ENCODE assay signal across 22 cellular contexts in genomic region chr10:76442113-76442512, GRCh38.
A peak's percentile ranks its signal among the peaks of the same experiment; 100 is the strongest.
DNase-seq lines count a peak whose midpoint lies in the region; TF ChIP-seq lines count a peak whose summit lies in the region.
"Had no signal": no experiment of that assay in that cellular context is flagged by ENCODE, and none has a peak within 500 bp of the region (broad histone marks: within the 10 kb centered on the region; RNA-seq: fewer than 3 reads in every experiment).

No MANE protein-coding gene starts in this region.

- H3K9me3 ChIP-seq in trophoblast cell (ENCODE audit: insufficient read depth, low read depth, low read length) (no peaks in the 10 kb centered on the region), breast epithelium (no peaks in the 10 kb centered on the region)
- H3K9me3 ChIP-seq: A549; BLaER1 treated with 17β-estradiol and CSF1 and Interleukin-3, amounts not matched to agents 10 nM and 100 nM; Caco-2 had no signal

- no peak overlapping the region for H3K9ac ChIP-seq in trophoblast cell (ENCODE audit: low read length)
- H3K9ac ChIP-seq: BLaER1 treated with 17β-estradiol and CSF1 and Interleukin-3, amounts not matched to agents 10 nM and 100 nM had no signal

- H4K12ac ChIP-seq in trophoblast cell (ENCODE audit: low read depth, low read length): no peak overlapping the region

- H3K27me3 Mint-ChIP-seq in activated CD4-positive, alpha-beta T cell treated with anti-CD3 and anti-CD28 coated beads, Interleukin-2, amount 10 ng/mL, durations not matched to agents 24 days and 14 days: no peaks in the 10 kb centered on the region
- H3K27me3 Mint-ChIP-seq in Calu3 (ENCODE audit: unreplicated experiment): no peaks in the 10 kb centered on the region
- H3K27me3 Mint-ChIP-seq: B cell; CD4-positive, alpha-beta T cell had no signal

- TF ChIP-seq POLR2A in breast epithelium (IDR thresholded peaks at IDR 0.05): no peak

- no peak overlapping the region for H3K23ac ChIP-seq in trophoblast cell (ENCODE audit: low read length)

- H2AFZ ChIP-seq in trophoblast cell (ENCODE audit: insufficient read depth, low read length, poor library complexity): no peak overlapping the region

- DNase-seq in activated CD4-positive, alpha-beta T cell treated with anti-CD3 and anti-CD28 coated beads, Interleukin-2, amount 10 ng/mL, durations not matched to agents 24 days and 14 days: peak; percentile 2
- no peak for DNase-seq in activated CD4-positive, alpha-beta T cell treated with anti-CD3 and anti-CD28 coated beads for 1 hour
- DNase-seq in trophoblast cell: no peak
- no peak for DNase-seq in Calu3
- DNase-seq in breast epithelium (ENCODE audit: low spot score in 2 of 2): no peak
- DNase-seq: AML-193; Caco-2; CD4-positive, alpha-beta T cell; CD8-positive, alpha-beta T cell; DMS 273 treated with DMSO at 0.1 percent for 48 hours; DMS153; DMS53; DMS79; DND-41; EL; GDM1 had no signal

- H3K36me3 Mint-ChIP-seq in activated CD4-positive, alpha-beta T cell treated with anti-CD3 and anti-CD28 coated beads, Interleukin-2, amount 10 ng/mL, durations not matched to agents 24 days and 14 days (ENCODE audit: low read depth): no peaks in the 10 kb centered on the region
- H3K36me3 Mint-ChIP-seq in Calu3 (ENCODE audit: insufficient read depth, unreplicated experiment): no peaks in the 10 kb centered on the region
- H3K36me3 Mint-ChIP-seq: CD8-positive, alpha-beta T cell had no signal

- peaks cover 1 to 8% of the 10 kb centered on the region in 2 experiments for H3K4me1 ChIP-seq in trophoblast cell (ENCODE audit: control insufficient read depth in 1 of 2, insufficient read depth in 2 of 2, low read length in 2 of 2)
- H3K4me1 ChIP-seq in breast epithelium: no peaks in the 10 kb centered on the region
- H3K4me1 ChIP-seq: A549; BLaER1 treated with 17β-estradiol and CSF1 and Interleukin-3, amounts not matched to agents 10 nM and 100 nM had no signal

- no peak overlapping the region for H2AK5ac ChIP-seq in trophoblast cell (ENCODE audit: low read length)

- no peak overlapping the region for H3K27ac ChIP-seq in trophoblast cell (ENCODE audit: low read depth, low read length)
- H3K27ac ChIP-seq in breast epithelium: no peak overlapping the region
- H3K27ac ChIP-seq: 22Rv1; A549; BLaER1 treated with 17β-estradiol and CSF1 and Interleukin-3, amounts not matched to agents 10 nM and 100 nM; C4-2B had no signal

- H4K91ac ChIP-seq in trophoblast cell (ENCODE audit: low read depth, low read length): peak overlapping the region; percentile 65

- H2BK5ac ChIP-seq in trophoblast cell (ENCODE audit: low read depth, low read length, poor library complexity): no peak overlapping the region

- no peak overlapping the region for H3K27ac Mint-ChIP-seq in activated CD4-positive, alpha-beta T cell treated with anti-CD3 and anti-CD28 coated beads, Interleukin-2, amount 10 ng/mL, durations not matched to agents 24 days and 14 days
- no peak overlapping the region for H3K27ac Mint-ChIP-seq in Calu3 (ENCODE audit: unreplicated experiment)
- H3K27ac Mint-ChIP-seq: B cell; CD4-positive, alpha-beta T cell; CD8-positive, alpha-beta T cell had no signal

- H3K27me3 ChIP-seq in trophoblast cell (ENCODE audit: insufficient read depth, low read length): no peaks in the 10 kb centered on the region
- H3K27me3 ChIP-seq in breast epithelium: no peaks in the 10 kb centered on the region
- H3K27me3 ChIP-seq: BLaER1 treated with 17β-estradiol and CSF1 and Interleukin-3, amounts not matched to agents 10 nM and 100 nM had no signal

- H3K4me3 ChIP-seq in trophoblast cell (ENCODE audit: low read depth, low read length): no peak overlapping the region
- no peak overlapping the region for H3K4me3 ChIP-seq in breast epithelium
- H3K4me3 ChIP-seq: A549; BLaER1 treated with 17β-estradiol and CSF1 and Interleukin-3, amounts not matched to agents 10 nM and 100 nM; GM12878 had no signal

- H3K79me1 ChIP-seq in trophoblast cell (ENCODE audit: low read length): peaks cover 10% of the 10 kb centered on the region

- CTCF ChIA-PET in Calu3 (lab: Charles Lee): interaction anchor here (0.6 kb wide), 1 partner anchor 1165 kb away, joined by 3 read pairs; no protein-coding TSS in a partner anchor

- no peaks in the 10 kb centered on the region for H3K4me1 Mint-ChIP-seq in activated CD4-positive, alpha-beta T cell treated with anti-CD3 and anti-CD28 coated beads, Interleukin-2, amount 10 ng/mL, durations not matched to agents 24 days and 14 days
- no peaks in the 10 kb centered on the region for H3K4me1 Mint-ChIP-seq in Calu3 (ENCODE audit: low read depth, unreplicated experiment)
- H3K4me1 Mint-ChIP-seq: B cell had no signal

- H3K4ac ChIP-seq in trophoblast cell (ENCODE audit: low read depth, low read length): no peak overlapping the region

- H3K18ac ChIP-seq in trophoblast cell (ENCODE audit: low read length): no peak overlapping the region

- no TSS peak for BruUV-seq in Calu3 (replicated peaks; lab: Mats Ljungman, UMichigan)

- WGBS in trophoblast cell (ENCODE audit: extremely low coverage, insufficient coverage, insufficient read length): no CpG with 5 or more reads among the region's 5 CpGs

- intact Hi-C loops in activated CD4-positive, alpha-beta T cell treated with anti-CD3 and anti-CD28 coated beads, Interleukin-2, amount 10 ng/mL, durations not matched to agents 24 days and 14 days (cut with micrococcal nuclease): no loop called here
- intact Hi-C loops in Calu3 (cut with micrococcal nuclease; ENCODE audit: unreplicated experiment) (no loop called here), breast epithelium (cut with DNase I; ENCODE audit: low total_unique reads) (no loop called here)

- H3K79me2 ChIP-seq in trophoblast cell (ENCODE audit: control insufficient read depth, insufficient read depth, low read length, poor library complexity): no peaks in the 10 kb centered on the region

- TF ChIP-seq CTCF in Calu3 (IDR thresholded peaks at IDR 0.05; ENCODE audit: unreplicated experiment): no peak
- no peak for TF ChIP-seq CTCF in breast epithelium (IDR thresholded peaks at IDR 0.05)

- H3K9me3 Mint-ChIP-seq in activated CD4-positive, alpha-beta T cell treated with anti-CD3 and anti-CD28 coated beads, Interleukin-2, amount 10 ng/mL, durations not matched to agents 24 days and 14 days: no peaks in the 10 kb centered on the region
- H3K9me3 Mint-ChIP-seq in Calu3 (ENCODE audit: low read depth, unreplicated experiment): peaks cover 9% of the 10 kb centered on the region
- H3K9me3 Mint-ChIP-seq: CD4-positive, alpha-beta T cell; CD8-positive, alpha-beta T cell had no signal

- no peak overlapping the region for H4K8ac ChIP-seq in trophoblast cell (ENCODE audit: low read depth, low read length)

- H3K14ac ChIP-seq in trophoblast cell (ENCODE audit: low read length): no peak overlapping the region

- peak overlapping the region; percentile 21 for H2BK12ac ChIP-seq in trophoblast cell (ENCODE audit: low read length)

- no peaks in the 10 kb centered on the region for H3K36me3 ChIP-seq in trophoblast cell (ENCODE audit: control insufficient read depth in 1 of 2, insufficient read depth in 2 of 2, low read length in 2 of 2)
- no peaks in the 10 kb centered on the region for H3K36me3 ChIP-seq in breast epithelium
- H3K36me3 ChIP-seq: BLaER1 treated with 17β-estradiol and CSF1 and Interleukin-3, amounts not matched to agents 10 nM and 100 nM had no signal

- peak overlapping the region; percentile 34 for H2BK120ac ChIP-seq in trophoblast cell (ENCODE audit: insufficient read depth, low read length, poor library complexity)

- H3K4me2 ChIP-seq in trophoblast cell (ENCODE audit: low read length): no peak overlapping the region
- H3K4me2 ChIP-seq: A549; BLaER1 treated with 17β-estradiol and CSF1 and Interleukin-3, amounts not matched to agents 10 nM and 100 nM had no signal

- H3K4me3 Mint-ChIP-seq in activated CD4-positive, alpha-beta T cell treated with anti-CD3 and anti-CD28 coated beads, Interleukin-2, amount 10 ng/mL, durations not matched to agents 24 days and 14 days: no peak overlapping the region
- no peak overlapping the region for H3K4me3 Mint-ChIP-seq in Calu3 (ENCODE audit: low read depth, unreplicated experiment)
- H3K4me3 Mint-ChIP-seq: B cell; CD4-positive, alpha-beta T cell; CD8-positive, alpha-beta T cell had no signal
